Comparison of ENCODE assay signal across 8 cellular contexts in the genomic region with DNA sequence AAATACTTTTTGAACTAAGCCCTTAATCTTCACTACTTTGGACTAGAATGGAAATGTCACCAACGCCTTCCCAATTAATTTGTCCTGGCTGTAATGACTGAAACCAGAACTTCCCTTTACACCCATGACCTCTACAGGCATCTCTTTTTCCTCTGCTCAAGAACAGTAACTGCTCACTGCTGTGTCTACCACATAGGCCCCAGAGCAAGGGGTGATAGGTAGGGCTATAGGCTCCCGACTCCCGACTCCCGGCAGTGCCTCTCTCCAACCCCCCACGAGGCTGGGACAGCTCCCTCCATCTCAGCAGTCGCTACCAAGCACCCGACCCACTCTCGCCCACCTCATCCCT. TPM values are rescaled to one million over a fixed set of nuclear protein-coding genes. Genes with fewer than 3 reads are reported as not detected.
A peak's percentile ranks its signal among the peaks of the same experiment; 100 is the strongest.
DNase-seq lines count a peak whose midpoint lies in the region; ATAC-seq and TF ChIP-seq lines count a peak whose summit lies in the region.

No MANE protein-coding gene starts in this region.

- H3K9me2 ChIP-seq in SK-N-SH = no peaks in the 10 kb centered on the region

- H3K27me3 ChIP-seq in SK-N-SH (ENCODE audit: insufficient read depth) = no peaks in the 10 kb centered on the region
- no peaks in the 10 kb centered on the region for H3K27me3 ChIP-seq in rectal smooth muscle tissue (ENCODE audit: control insufficient read depth, insufficient read depth, low read length)

- peaks cover 7% of the 10 kb centered on the region for H3F3A ChIP-seq in SK-N-SH (replicated peaks; ENCODE audit: insufficient read depth)

- H2AFZ ChIP-seq in SK-N-SH (ENCODE audit: low read depth) = peak overlapping the region; percentile 97

- no peak; the same call in 1 of the 2 replicates for TF ChIP-seq RAD21 in SK-N-SH (IDR thresholded peaks at IDR 0.05; ENCODE audit: low read length)

- peak; percentile 60 for ATAC-seq in HG02852 (IDR thresholded peaks at IDR 0.05; ENCODE audit: unreplicated experiment)

- H4K20me1 ChIP-seq in SK-N-SH (ENCODE audit: insufficient read depth) = no peaks in the 10 kb centered on the region

- H3K36me3 ChIP-seq in SK-N-SH (replicated peaks in 1 of 2; ENCODE audit: control insufficient read depth in 1 of 2, insufficient read depth in 2 of 2, low read length in 1 of 2) (no peaks in the 10 kb centered on the region), rectal smooth muscle tissue (ENCODE audit: control insufficient read depth, insufficient read depth, low read length) (no peaks in the 10 kb centered on the region)

- no peak for TF ChIP-seq EP300 in SK-N-SH (IDR thresholded peaks at IDR 0.05; ENCODE audit: borderline replicate concordance in 1 of 2, low read depth in 1 of 2, low read length in 1 of 2)

- DNase-seq in SKM-1 treated with dmso at 0.1 percent for 144 hours (lab: John Stamatoyannopoulos, UW; ENCODE audit: unreplicated experiment) = peak; percentile 75
- DNase-seq in SKM-1 (lab: John Stamatoyannopoulos, UW; ENCODE audit: unreplicated experiment) = no peak
- DNase-seq in SK-N-SH = no peak
- no peak for DNase-seq in fibroblast of mammary gland (ENCODE audit: low read depth)
- DNase-seq in DMS114 treated with DMSO at 0.1 percent for 48 hours (lab: John Stamatoyannopoulos, UW; ENCODE audit: unreplicated experiment) = no peak
- DNase-seq in kidney glomerular epithelial cell (lab: John Stamatoyannopoulos, UW) = no peak

- H3K9me3 ChIP-seq in SK-N-SH = no peaks in the 10 kb centered on the region

- H3K4me1 ChIP-seq in SK-N-SH (ENCODE audit: control insufficient read depth in 1 of 2, insufficient read depth in 2 of 2, low read depth in 1 of 2, low read length in 1 of 2) (peaks cover 0 to 11% of the 10 kb centered on the region in 2 experiments; a peak in 3 of 4 replicates), rectal smooth muscle tissue (ENCODE audit: control insufficient read depth, insufficient read depth, low read length) (no peaks in the 10 kb centered on the region)

- CTCF ChIA-PET in SK-N-SH (lab: Yijun Ruan, JAX) = no interaction called here

- no peaks in the 10 kb centered on the region for H3K79me2 ChIP-seq in SK-N-SH (ENCODE audit: insufficient read depth)

- TF ChIP-seq CTCF in SK-N-SH (IDR thresholded peaks at IDR 0.05) = no peak
- TF ChIP-seq CTCF in fibroblast of mammary gland (conservative IDR thresholded peaks at IDR 0.05; ENCODE audit: control insufficient read depth, insufficient read depth, low read depth, low read length) = no peak

- H3K9ac ChIP-seq in SK-N-SH = peak overlapping the region; percentile 90
- H3K9ac ChIP-seq in rectal smooth muscle tissue (ENCODE audit: low read length) = peak overlapping the region; percentile 10

- H3K4me2 ChIP-seq in SK-N-SH = peak overlapping the region; percentile 94

- peak overlapping the region; percentile 92 to 97 for H3K27ac ChIP-seq in SK-N-SH (ENCODE audit: low read depth in 2 of 2, low read length in 1 of 2)
- H3K27ac ChIP-seq in rectal smooth muscle tissue (ENCODE audit: low read depth, low read length) = peak overlapping the region; percentile 58

- 10% methylated on average over 8 of the region's 8 CpGs for WGBS in SK-N-SH (ENCODE audit: low lambda C conversion rate)

- peak overlapping the region; percentile 77 to 78 for H3K4me3 ChIP-seq in SK-N-SH (ENCODE audit: low read depth in 2 of 2, low read length in 1 of 2)
- H3K4me3 ChIP-seq in fibroblast of mammary gland (ENCODE audit: control insufficient read depth, low read depth, low read length) = peak overlapping the region; percentile 62
- H3K4me3 ChIP-seq in rectal smooth muscle tissue (ENCODE audit: low read length) = peak overlapping the region; percentile 62

- POLR2A ChIA-PET in SK-N-SH (lab: Yijun Ruan, JAX) = no interaction called here

TF ChIP-seq in SK-N-SH, 30 proteins besides CTCF, POLR2A, EP300 and RAD21:
- TF ChIP-seq FOXM1 (IDR thresholded peaks at IDR 0.05; ENCODE audit: low read depth) (no peak), SMC3 (IDR thresholded peaks at IDR 0.05; ENCODE audit: low read depth, low read length) (0 out of 2 replicates have a peak, but pooled peaks have one; percentile 6), GATA2 (CRISPR knock-in tag; IDR thresholded peaks at IDR 0.05) (no peak), RXRA (IDR thresholded peaks at IDR 0.05; ENCODE audit: borderline replicate concordance, low read depth) (no peak)

RNA-seq across cellular contexts. Expression of a gene that starts 0.4 kb away (rescaled TPM):
- 0.30 and 0.55 TPM in 2 replicates for polyA plus RNA-seq in SK-N-SH (2012; rRNA removed)
- polyA plus RNA-seq in SK-N-SH (2012; cell fraction: cytosol; rRNA removed) = 0.36 and 0.43 TPM in 2 replicates
- 0.60 and 0.92 TPM in 2 replicates for polyA plus RNA-seq in SK-N-SH (2012; cell fraction: nucleus; rRNA removed)
